In genomic region chr4:142142403-142142802, GRCh38 we compare ENCODE assay signal across 25 cellular contexts.
DNase-seq lines count a peak whose midpoint lies in the region; ATAC-seq, FAIRE-seq and TF ChIP-seq lines count a peak whose summit lies in the region.
"Had no signal": no experiment of that assay in that cellular context is flagged by ENCODE, and none has a peak within 500 bp of the region (broad histone marks: within the 10 kb centered on the region; RNA-seq: fewer than 3 reads in every experiment).

No MANE protein-coding gene starts in this region.

- H3K27ac Mint-ChIP-seq in activated T-cell treated with anti-CD3 and anti-CD28 coated beads, Interleukin-2, amount 50 U/mL, for 24 hours, result peak overlapping the region; percentile 73
- peak overlapping the region; percentile 13 to 85 (median 71) for H3K27ac Mint-ChIP-seq in CD4-positive, alpha-beta memory T cell
- H3K27ac Mint-ChIP-seq in T-helper 17 cell, result peak overlapping the region; percentile 80
- H3K27ac Mint-ChIP-seq: nephron progenitor cell had no signal

- no TSS peak for BruUV-seq in endothelial cell of umbilical vein (replicated peaks; lab: Mats Ljungman, UMichigan)

- CTCF ChIA-PET in CD4-positive, alpha-beta memory T cell (lab: Charles Lee; ENCODE audit: partially characterized antibody), result interaction anchor here (0.6 kb wide), 1 partner anchor 780 kb away, joined by 3 read pairs; no protein-coding TSS in a partner anchor
- CTCF ChIA-PET in endothelial cell of umbilical vein (lab: Charles Lee), result interaction anchor here (0.5 to 1.5 kb wide), 3 partner anchors 14 to 339 kb away, joined by 3 read pairs; no protein-coding TSS in a partner anchor

- H3K79me2 ChIP-seq in endothelial cell of umbilical vein (ENCODE audit: control insufficient read depth, insufficient read depth, low read length), result no peaks in the 10 kb centered on the region

- DNase-seq in activated T-cell treated with anti-CD3 and anti-CD28 coated beads, Interleukin-2, amount 50 U/mL, for 24 hours, result no peak
- no peak for DNase-seq in activated T-cell treated with anti-CD3 and anti-CD28 coated beads, Interleukin-2, amount 50 U/mL, for 4 hours
- DNase-seq in CD4-positive, alpha-beta memory T cell, result no peak
- DNase-seq in T-helper 17 cell (no peak), endothelial cell of umbilical vein (ENCODE audit: low read depth, low spot score) (peak; percentile 34), testis (no peak), NCI-H82 treated with DMSO at 0.1 percent for 48 hours (lab: John Stamatoyannopoulos, UW; ENCODE audit: unreplicated experiment) (no peak)
- DNase-seq: activated CD4-positive, alpha-beta T cell treated with anti-CD3 and anti-CD28 coated beads, Interleukin-2, amount 50 U/mL, for 48 hours; activated naive CD4-positive, alpha-beta T cell treated with Interleukin-2 at 50 U/mL for 16 hours; AML-193; aorta; Kasumi-1; mammary epithelial cell; NCI-H1436; NCI-H2081 treated with DMSO at 0.1 percent for 48 hours; NCI-H345; NCI-H69; nephron progenitor cell; SIG-M5; stimulated activated CD4-positive, alpha-beta T cell treated with anti-CD3 and anti-CD28 coated beads, Interleukin-4, amount 100 ng/mL, for 1 hour; SW 1271; transverse colon; WERI-Rb-1 had no signal

- H3K36me3 ChIP-seq in CD4-positive, alpha-beta memory T cell (ENCODE audit: insufficient read depth, low read length), result peaks cover 20% of the 10 kb centered on the region
- H3K36me3 ChIP-seq in endothelial cell of umbilical vein (ENCODE audit: control insufficient read depth in 2 of 2, extremely low read depth in 1 of 2, insufficient read depth in 2 of 2, low read length in 2 of 2) (no peaks in the 10 kb centered on the region), testis (ENCODE audit: low read depth, missing control alignments) (no peaks in the 10 kb centered on the region)
- H3K36me3 ChIP-seq: transverse colon, WERI-Rb-1 had no signal

- H3K9me3 ChIP-seq in CD4-positive, alpha-beta memory T cell (ENCODE audit: control insufficient read depth in 1 of 2, low read length in 2 of 2), result no peaks in the 10 kb centered on the region
- H3K9me3 ChIP-seq in T-helper 17 cell (ENCODE audit: control insufficient read depth, low read length, poor library complexity, severe bottlenecking) (no peaks in the 10 kb centered on the region), endothelial cell of umbilical vein (replicated peaks; ENCODE audit: control insufficient read depth, insufficient read depth, low read length) (no peaks in the 10 kb centered on the region), testis (no peaks in the 10 kb centered on the region)
- H3K9me3 ChIP-seq: transverse colon had no signal

- TF ChIP-seq CTCF in endothelial cell of umbilical vein (IDR thresholded peaks at IDR 0.05; ENCODE audit: extremely low read depth in 1 of 2, insufficient read depth in 1 of 2, low read depth in 1 of 2, low read length in 2 of 2) (no peak), testis (IDR thresholded peaks at IDR 0.05) (no peak)

- no peak for ATAC-seq in activated T-cell treated with anti-CD3 and anti-CD28 coated beads, Interleukin-2, amount 50 U/mL, for 4 hours
- ATAC-seq in T-helper 17 cell, result no peak
- no peak for ATAC-seq in HG02884 (IDR thresholded peaks at IDR 0.05; ENCODE audit: unreplicated experiment)

- H3K4me3 ChIP-seq in CD4-positive, alpha-beta memory T cell (ENCODE audit: low read length in 2 of 2), result no peak overlapping the region
- H3K4me3 ChIP-seq in endothelial cell of umbilical vein (replicated peaks in 1 of 3; ENCODE audit: insufficient read depth in 1 of 3, low read depth in 1 of 3, low read length in 3 of 3) (no peak overlapping the region), testis (no peak overlapping the region)
- H3K4me3 ChIP-seq: transverse colon had no signal

- H3K9ac ChIP-seq in endothelial cell of umbilical vein (replicated peaks; ENCODE audit: extremely low read depth, insufficient read depth, low read length), result no peak overlapping the region

- no peaks in the 10 kb centered on the region for H3K9me3 Mint-ChIP-seq in activated T-cell treated with anti-CD3 and anti-CD28 coated beads, Interleukin-2, amount 50 U/mL, for 24 hours
- peaks cover 5% of the 10 kb centered on the region for H3K9me3 Mint-ChIP-seq in activated T-cell treated with anti-CD3 and anti-CD28 coated beads, Interleukin-2, amount 50 U/mL, for 4 hours
- peaks cover 0 to 4% (median 0%) of the 10 kb centered on the region in 8 donors for H3K9me3 Mint-ChIP-seq in CD4-positive, alpha-beta memory T cell

- TF ChIP-seq POLR2A in endothelial cell of umbilical vein (IDR thresholded peaks at IDR 0.05; ENCODE audit: low read depth, low read length) (no peak), testis (IDR thresholded peaks at IDR 0.05) (no peak)

- no peak overlapping the region for H3K27ac ChIP-seq in CD4-positive, alpha-beta memory T cell (ENCODE audit: low read depth, low read length)
- no peak overlapping the region for H3K27ac ChIP-seq in endothelial cell of umbilical vein (ENCODE audit: insufficient read depth, low read depth, low read length)
- no peak overlapping the region for H3K27ac ChIP-seq in testis
- H3K27ac ChIP-seq: transverse colon, WERI-Rb-1 had no signal

- intact Hi-C loops in CD4-positive, alpha-beta memory T cell (cut with micrococcal nuclease), result no loop called here
- intact Hi-C loops in endothelial cell of umbilical vein (cut with micrococcal nuclease) (no loop called here), testis (cut with DNase I; ENCODE audit: low total_unique reads) (no loop called here)

- no peak overlapping the region for H3K4me2 ChIP-seq in endothelial cell of umbilical vein (ENCODE audit: insufficient read depth, low read length)

- no peak for FAIRE-seq in endothelial cell of umbilical vein (lab: Jason Lieb, UNC)
- FAIRE-seq: RCC 7860 had no signal

- H3K36me3 Mint-ChIP-seq in activated T-cell treated with anti-CD3 and anti-CD28 coated beads, Interleukin-2, amount 50 U/mL, for 24 hours (ENCODE audit: low read depth), result peaks cover 75% of the 10 kb centered on the region
- peaks cover 40% of the 10 kb centered on the region for H3K36me3 Mint-ChIP-seq in activated T-cell treated with anti-CD3 and anti-CD28 coated beads, Interleukin-2, amount 50 U/mL, for 4 hours (ENCODE audit: insufficient read depth)
- H3K36me3 Mint-ChIP-seq in CD4-positive, alpha-beta memory T cell, result peaks cover 61 to 64% of the 10 kb centered on the region in 2 donors
- peaks cover 16% of the 10 kb centered on the region for H3K36me3 Mint-ChIP-seq in T-helper 17 cell (ENCODE audit: low read depth)

- no peaks in the 10 kb centered on the region for H3K9me1 ChIP-seq in endothelial cell of umbilical vein (replicated peaks; ENCODE audit: control insufficient read depth, extremely low read depth, insufficient read depth, low read length)

- no peaks in the 10 kb centered on the region for H4K20me1 ChIP-seq in endothelial cell of umbilical vein (replicated peaks; ENCODE audit: control insufficient read depth, extremely low read depth, insufficient read depth, low read length)

- dilution Hi-C loops in endothelial cell of umbilical vein (cut with MboI; ENCODE audit: extremely low pct_ligation_motif_present, low sequenced_read_pairs), result no loop called here

- no peaks in the 10 kb centered on the region for H3K27me3 ChIP-seq in CD4-positive, alpha-beta memory T cell (ENCODE audit: insufficient read depth, low read length)
- H3K27me3 ChIP-seq in endothelial cell of umbilical vein (ENCODE audit: control insufficient read depth in 2 of 2, insufficient read depth in 2 of 2, low read length in 2 of 2), result no peaks in the 10 kb centered on the region
- no peaks in the 10 kb centered on the region for H3K27me3 ChIP-seq in testis
- H3K27me3 ChIP-seq: transverse colon had no signal

- H3K4me1 ChIP-seq in CD4-positive, alpha-beta memory T cell (ENCODE audit: insufficient read depth, low read length), result peaks cover 23% of the 10 kb centered on the region
- H3K4me1 ChIP-seq in endothelial cell of umbilical vein (ENCODE audit: control insufficient read depth, extremely low read depth, insufficient read depth, low read length) (no peaks in the 10 kb centered on the region), testis (no peaks in the 10 kb centered on the region)
- H3K4me1 ChIP-seq: transverse colon had no signal

- POLR2A ChIA-PET in CD4-positive, alpha-beta memory T cell (lab: Charles Lee; ENCODE audit: partially characterized antibody), result interaction anchor here (1.0 kb wide), 1 partner anchor 123 kb away, joined by 4 read pairs; no protein-coding TSS in a partner anchor
- POLR2A ChIA-PET in endothelial cell of umbilical vein (lab: Charles Lee), result no interaction called here

- peaks cover 30% of the 10 kb centered on the region for H3K4me1 Mint-ChIP-seq in activated T-cell treated with anti-CD3 and anti-CD28 coated beads, Interleukin-2, amount 50 U/mL, for 24 hours (ENCODE audit: low read depth)
- H3K4me1 Mint-ChIP-seq in activated T-cell treated with anti-CD3 and anti-CD28 coated beads, Interleukin-2, amount 50 U/mL, for 4 hours (ENCODE audit: low read depth), result peaks cover 35% of the 10 kb centered on the region
- peaks cover 33 to 54% (median 46%) of the 10 kb centered on the region in 4 donors for H3K4me1 Mint-ChIP-seq in CD4-positive, alpha-beta memory T cell
- peaks cover 40% of the 10 kb centered on the region for H3K4me1 Mint-ChIP-seq in T-helper 17 cell
- H3K4me1 Mint-ChIP-seq: nephron progenitor cell had no signal

- no peak overlapping the region for H3K4me3 Mint-ChIP-seq in activated T-cell treated with anti-CD3 and anti-CD28 coated beads, Interleukin-2, amount 50 U/mL, for 24 hours
- H3K4me3 Mint-ChIP-seq in activated T-cell treated with anti-CD3 and anti-CD28 coated beads, Interleukin-2, amount 50 U/mL, for 4 hours, result no peak overlapping the region
- H3K4me3 Mint-ChIP-seq in CD4-positive, alpha-beta memory T cell, result peak overlapping the region in 2 of 8 donors; percentile 0 to 4
- no peak overlapping the region for H3K4me3 Mint-ChIP-seq in T-helper 17 cell
- H3K4me3 Mint-ChIP-seq: nephron progenitor cell had no signal

- peak overlapping the region; percentile 26 for H2AFZ ChIP-seq in endothelial cell of umbilical vein (ENCODE audit: low read depth, low read length)

- no peaks in the 10 kb centered on the region for H3K27me3 Mint-ChIP-seq in activated T-cell treated with anti-CD3 and anti-CD28 coated beads, Interleukin-2, amount 50 U/mL, for 24 hours
- H3K27me3 Mint-ChIP-seq in activated T-cell treated with anti-CD3 and anti-CD28 coated beads, Interleukin-2, amount 50 U/mL, for 4 hours (ENCODE audit: low read depth), result no peaks in the 10 kb centered on the region
- no peaks in the 10 kb centered on the region for H3K27me3 Mint-ChIP-seq in CD4-positive, alpha-beta memory T cell
- no peaks in the 10 kb centered on the region for H3K27me3 Mint-ChIP-seq in T-helper 17 cell

TF ChIP-seq in endothelial cell of umbilical vein, 7 proteins besides CTCF, POLR2A, EP300 and RAD21 (continues in another document):
- no peak for TF ChIP-seq POLR2AphosphoS5 (IDR thresholded peaks at IDR 0.05; ENCODE audit: insufficient read depth, low read depth, low read length)
- no peak for TF ChIP-seq MAX (IDR thresholded peaks at IDR 0.05; ENCODE audit: insufficient read depth, insufficient read length)
- no peak for TF ChIP-seq MYC (IDR thresholded peaks at IDR 0.05; ENCODE audit: low read depth, low read length)
- no peak for TF ChIP-seq FOS (IDR thresholded peaks at IDR 0.05; ENCODE audit: borderline replicate concordance, insufficient read depth, low read length)
